Comparison of ENCODE assay signal across 19 cellular contexts in the genomic region with DNA sequence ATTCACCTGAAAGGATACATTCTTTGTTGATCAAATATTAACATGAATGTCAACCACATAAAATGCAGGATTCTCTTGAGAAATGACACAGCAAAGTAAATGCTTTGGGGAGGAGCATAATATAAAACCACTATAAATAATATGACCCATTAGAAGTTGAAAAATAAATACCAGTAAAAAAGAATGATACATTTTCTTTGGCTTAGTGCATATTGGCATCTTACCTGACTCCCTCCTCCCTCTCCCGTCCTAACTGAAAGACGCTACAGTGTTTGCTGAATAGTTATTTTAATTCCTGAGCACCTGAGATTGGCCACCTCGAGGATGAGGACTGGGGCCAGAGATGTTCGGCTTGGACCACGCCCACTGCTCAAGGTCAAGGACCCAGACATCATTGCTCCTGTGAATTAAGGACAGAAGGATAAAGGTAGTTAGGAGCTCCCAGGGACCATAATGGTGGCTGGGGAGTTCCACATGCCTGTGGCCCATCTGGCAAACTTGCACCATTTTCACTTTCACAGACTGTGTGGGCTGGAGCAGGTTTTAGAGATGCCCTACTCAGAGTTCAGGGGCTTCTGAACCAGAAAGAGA.
"Had no signal": no experiment of that assay in that cellular context is flagged by ENCODE, and none has a peak within 500 bp of the region (broad histone marks: within the 10 kb centered on the region; RNA-seq: fewer than 3 reads in every experiment).

No MANE protein-coding gene starts in this region.

- H3K9me3 Mint-ChIP-seq: activated CD4-positive, alpha-beta memory T cell treated with anti-CD3 and anti-CD28 coated beads for 36 hours; activated naive CD8-positive, alpha-beta T cell treated with anti-CD3 and anti-CD28 coated beads for 36 hours; activated T-cell treated with anti-CD3 and anti-CD28 coated beads, Interleukin-2, amount 50 U/mL, for 72 hours; natural killer cell treated with Interleukin-12 subunit alpha and Interleukin-12 subunit beta and Interleukin-15 and Interleukin-18, amount 100 ng/mL, for 72 hours; stimulated activated naive CD8-positive, alpha-beta T cell treated with anti-CD3 and anti-CD28 coated beads, Interleukin-15, Interleukin-2, amounts not matched to agents 100 ng/mL and 50 ng/mL, for 24 hours had no signal

- H3K27ac Mint-ChIP-seq: activated CD4-positive, alpha-beta memory T cell treated with anti-CD3 and anti-CD28 coated beads for 36 hours; activated CD8-positive, alpha-beta memory T cell treated with anti-CD3 and anti-CD28 coated beads, Interleukin-2, amount 10 ng/mL, durations not matched to agents 7 days and 5 days; stimulated activated naive CD8-positive, alpha-beta T cell treated with anti-CD3 and anti-CD28 coated beads, Interleukin-15, Interleukin-2, amounts not matched to agents 100 ng/mL and 50 ng/mL, for 24 hours had no signal

- H3K4me3 Mint-ChIP-seq: activated CD4-positive, alpha-beta memory T cell treated with anti-CD3 and anti-CD28 coated beads for 36 hours; activated CD8-positive, alpha-beta memory T cell treated with anti-CD3 and anti-CD28 coated beads, Interleukin-2, amount 10 ng/mL, durations not matched to agents 7 days and 5 days; activated naive CD8-positive, alpha-beta T cell treated with anti-CD3 and anti-CD28 coated beads for 36 hours; activated T-cell treated with anti-CD3 and anti-CD28 coated beads, Interleukin-2, amount 50 U/mL, for 72 hours; natural killer cell treated with Interleukin-12 subunit alpha and Interleukin-12 subunit beta and Interleukin-15 and Interleukin-18, amount 100 ng/mL, for 72 hours; stimulated activated naive CD8-positive, alpha-beta T cell treated with anti-CD3 and anti-CD28 coated beads, Interleukin-15, Interleukin-2, amounts not matched to agents 100 ng/mL and 50 ng/mL, for 24 hours had no signal

- H3K27ac ChIP-seq: WERI-Rb-1 had no signal

- ATAC-seq: activated CD8-positive, alpha-beta memory T cell treated with anti-CD3 and anti-CD28 coated beads, Interleukin-2, amount 10 ng/mL, durations not matched to agents 7 days and 5 days; activated T-cell treated with anti-CD3 and anti-CD28 coated beads, Interleukin-2, amount 50 U/mL, for 72 hours; natural killer cell treated with Interleukin-12 subunit alpha and Interleukin-12 subunit beta and Interleukin-15 and Interleukin-18, amount 100 ng/mL, for 72 hours had no signal

- H3K36me3 Mint-ChIP-seq: natural killer cell treated with Interleukin-12 subunit alpha and Interleukin-12 subunit beta and Interleukin-15 and Interleukin-18, amount 100 ng/mL, for 72 hours had no signal

- FAIRE-seq: small intestine, urothelium cell line had no signal

- H3K27me3 Mint-ChIP-seq: activated CD4-positive, alpha-beta memory T cell treated with anti-CD3 and anti-CD28 coated beads for 36 hours; activated CD8-positive, alpha-beta memory T cell treated with anti-CD3 and anti-CD28 coated beads, Interleukin-2, amount 10 ng/mL, durations not matched to agents 7 days and 5 days; activated naive CD8-positive, alpha-beta T cell treated with anti-CD3 and anti-CD28 coated beads for 36 hours; natural killer cell treated with Interleukin-12 subunit alpha and Interleukin-12 subunit beta and Interleukin-15 and Interleukin-18, amount 100 ng/mL, for 72 hours; stimulated activated naive CD8-positive, alpha-beta T cell treated with anti-CD3 and anti-CD28 coated beads, Interleukin-15, Interleukin-2, amounts not matched to agents 100 ng/mL and 50 ng/mL, for 24 hours had no signal

- DNase-seq: activated CD4-positive, alpha-beta memory T cell treated with anti-CD3 and anti-CD28 coated beads for 36 hours; activated CD8-positive, alpha-beta memory T cell treated with anti-CD3 and anti-CD28 coated beads, Interleukin-2, amount 10 ng/mL, durations not matched to agents 7 days and 5 days; activated gamma-delta T cell; activated naive CD8-positive, alpha-beta T cell treated with anti-CD3 and anti-CD28 coated beads for 36 hours; activated T-cell treated with anti-CD3 and anti-CD28 coated beads, Interleukin-2, amount 50 U/mL, for 72 hours; anterior cingulate cortex; cerebellar nuclear complex; dermis blood vessel endothelial cell; kidney glomerular epithelial cell; mesendoderm; retina; small intestine; stimulated activated CD4-positive, alpha-beta T cell treated with anti-CD3 and anti-CD28 coated beads, Interleukin-4, amount 100 ng/mL, for 4 hours; stimulated activated CD8-positive, alpha-beta memory T cell treated with anti-CD3 and anti-CD28 coated beads, Interleukin-4, amount 100 ng/mL, for 48 hours; T-helper 9 cell; WERI-Rb-1 had no signal
